ENCODE assay signal across 8 cellular contexts in genomic region chr15:69462493-69463181, GRCh38. TPM values are rescaled to one million over a fixed set of nuclear protein-coding genes. Genes with fewer than 3 reads are reported as not detected.
DNase-seq lines count a peak whose midpoint lies in the region; ATAC-seq and TF ChIP-seq lines count a peak whose summit lies in the region.

No MANE protein-coding gene starts in this region.

- peak in 1 of 2 experiments; percentile 32; a peak in 1 of 4 replicates for TF ChIP-seq EP300 in SK-N-SH (IDR thresholded peaks at IDR 0.05; ENCODE audit: borderline replicate concordance in 1 of 2, low read depth in 1 of 2, low read length in 1 of 2)

- DNase-seq in GM10248 (ENCODE audit: extremely low spot score) (peak; percentile 96), NCI-H1092 (lab: John Stamatoyannopoulos, UW) (peak; percentile 83), SK-N-SH (peak; percentile 96), glomerular visceral epithelial cell (ENCODE audit: extremely low spot score) (peak; percentile 98), occipital lobe (lab: John Stamatoyannopoulos, UW) (peak; percentile 90)
- DNase-seq in activated naive CD4-positive, alpha-beta T cell treated with anti-CD3 and anti-CD28 coated beads, Interleukin-2, amount 50 U/mL, for 72 hours (ENCODE audit: low spot score in 2 of 2), result peak; percentile 92 to 93

- H3K27ac Mint-ChIP-seq in activated naive CD4-positive, alpha-beta T cell treated with anti-CD3 and anti-CD28 coated beads, Interleukin-2, amount 50 U/mL, for 72 hours, result peak overlapping the region; percentile 89 to 97

- H3K4me2 ChIP-seq in SK-N-SH, result peak overlapping the region; percentile 91

- TF ChIP-seq CTCF in GM10248 (IDR thresholded peaks at IDR 0.05; ENCODE audit: control extremely low read depth, extremely low read depth, low read depth, missing control alignments) (peak; percentile 79), SK-N-SH (IDR thresholded peaks at IDR 0.05) (peak; percentile 82)

- peaks cover 8 to 10% of the 10 kb centered on the region in 2 experiments; a peak in 3 of 4 replicates for H3K4me1 ChIP-seq in SK-N-SH (ENCODE audit: control insufficient read depth in 1 of 2, insufficient read depth in 2 of 2, low read depth in 1 of 2, low read length in 1 of 2)

- peaks cover 0 to 4% of the 10 kb centered on the region in 2 donors for H3K36me3 Mint-ChIP-seq in activated naive CD4-positive, alpha-beta T cell treated with anti-CD3 and anti-CD28 coated beads, Interleukin-2, amount 50 U/mL, for 72 hours

- H3K9ac ChIP-seq in SK-N-SH, result peak overlapping the region; percentile 78

- H3K36me3 ChIP-seq in SK-N-SH (replicated peaks in 1 of 2; ENCODE audit: control insufficient read depth in 1 of 2, insufficient read depth in 2 of 2, low read length in 1 of 2), result no peaks in the 10 kb centered on the region

- ATAC-seq in HG02571 (IDR thresholded peaks at IDR 0.05; ENCODE audit: unreplicated experiment), result peak; percentile 87
- peak; percentile 86 to 94 for ATAC-seq in activated naive CD4-positive, alpha-beta T cell treated with anti-CD3 and anti-CD28 coated beads, Interleukin-2, amount 50 U/mL, for 72 hours

- H3K27ac ChIP-seq in SK-N-SH (ENCODE audit: low read depth in 2 of 2, low read length in 1 of 2), result peak overlapping the region; percentile 92 to 93
- peak overlapping the region; percentile 92 for H3K27ac ChIP-seq in temporal lobe (ENCODE audit: low read depth, low read length)

- H3K79me2 ChIP-seq in SK-N-SH (ENCODE audit: insufficient read depth), result peaks cover 13% of the 10 kb centered on the region; the same call in 1 of the 2 replicates

- H3K4me3 ChIP-seq in SK-N-SH (ENCODE audit: low read depth in 2 of 2, low read length in 1 of 2), result peak overlapping the region; percentile 46 to 65

- H3K9me2 ChIP-seq in SK-N-SH, result no peaks in the 10 kb centered on the region

- CTCF ChIA-PET in GM10248 (lab: Yijun Ruan, JAX) (interaction anchor here (0.6 to 3.3 kb wide), 25 partner anchors 10 to 1072 kb away, joined by 3 to 47 read pairs (median 4); partner anchors contain the start of genes GLCE, KIF23 and RPLP1), SK-N-SH (lab: Yijun Ruan, JAX) (interaction anchor here (0.6 to 3.0 kb wide), 21 partner anchors 9 to 1205 kb away, joined by 3 to 31 read pairs (median 4); partner anchors contain the start of gene RPLP1)

- no peaks in the 10 kb centered on the region for H3K9me3 Mint-ChIP-seq in activated naive CD4-positive, alpha-beta T cell treated with anti-CD3 and anti-CD28 coated beads, Interleukin-2, amount 50 U/mL, for 72 hours

- H3F3A ChIP-seq in SK-N-SH (replicated peaks; ENCODE audit: insufficient read depth), result peaks cover 41% of the 10 kb centered on the region

- POLR2A ChIA-PET in GM10248 (lab: Yijun Ruan, JAX) (interaction anchor here (0.7 to 3.5 kb wide), 2 partner anchors 9 to 20 kb away, joined by 6 to 49 read pairs; partner anchors contain the start of gene RPLP1), SK-N-SH (lab: Yijun Ruan, JAX) (interaction anchor here (0.5 to 3.3 kb wide), 7 partner anchors 10 to 824 kb away, joined by 3 to 53 read pairs (median 3); partner anchors contain the start of genes GLCE and RPLP1)

- no peak for TF ChIP-seq RAD21 in SK-N-SH (IDR thresholded peaks at IDR 0.05; ENCODE audit: low read length)

- H4K20me1 ChIP-seq in SK-N-SH (ENCODE audit: insufficient read depth), result peaks cover 3% of the 10 kb centered on the region; the same call in 1 of the 2 replicates

- H3K27me3 ChIP-seq in SK-N-SH (ENCODE audit: insufficient read depth), result no peaks in the 10 kb centered on the region

- H2AFZ ChIP-seq in SK-N-SH (ENCODE audit: low read depth), result peak overlapping the region; percentile 99

- H3K9me3 ChIP-seq in SK-N-SH, result no peaks in the 10 kb centered on the region

- 3% methylated on average over 38 of the region's 46 CpGs for WGBS in SK-N-SH (ENCODE audit: low lambda C conversion rate)

TF ChIP-seq in SK-N-SH, 30 proteins besides CTCF, POLR2A, EP300 and RAD21 (continues in another document):
- TF ChIP-seq SIN3A (IDR thresholded peaks at IDR 0.05; ENCODE audit: borderline replicate concordance, low read depth, low read length) (no peak), YY1 (IDR thresholded peaks at IDR 0.05; ENCODE audit: low read depth) (no peak), USF1 (IDR thresholded peaks at IDR 0.05; ENCODE audit: borderline replicate concordance, low read depth) (peak; percentile 81), NFIC (IDR thresholded peaks at IDR 0.05; ENCODE audit: borderline replicate concordance) (no peak), SMC3 (IDR thresholded peaks at IDR 0.05; ENCODE audit: low read depth, low read length) (no peak), TCF12 (IDR thresholded peaks at IDR 0.05) (0 out of 2 replicates have a peak, but pooled peaks have one; percentile 28), RFX5 (IDR thresholded peaks at IDR 0.05; ENCODE audit: low read length) (no peak), RCOR1 (IDR thresholded peaks at IDR 0.05; ENCODE audit: low read length) (peak; percentile 38; the same call in 1 of the 2 replicates), CHD2 (IDR thresholded peaks at IDR 0.05; ENCODE audit: low read length, partially characterized antibody) (no peak), TAF1 (IDR thresholded peaks at IDR 0.05; ENCODE audit: borderline replicate concordance, low read depth, low read length) (peak; percentile 50), ELF1 (IDR thresholded peaks at IDR 0.05) (no peak), ZBTB33 (IDR thresholded peaks at IDR 0.05; ENCODE audit: borderline replicate concordance, low read depth) (no peak), EZH2phosphoT487 (IDR thresholded peaks at IDR 0.05; ENCODE audit: borderline replicate concordance, low read depth) (no peak), FOXJ3 (CRISPR knock-in tag; IDR thresholded peaks at IDR 0.05) (no peak), MXI1 (IDR thresholded peaks at IDR 0.05; ENCODE audit: low read depth, low read length) (peak; percentile 47; the same call in 1 of the 2 replicates), FOXM1 (IDR thresholded peaks at IDR 0.05; ENCODE audit: low read depth) (no peak), USF2 (IDR thresholded peaks at IDR 0.05; ENCODE audit: borderline replicate concordance, low read depth, low read length) (peak; percentile 35; the same call in 1 of the 2 replicates), JUND (IDR thresholded peaks at IDR 0.05) (no peak), MAX (IDR thresholded peaks at IDR 0.05; ENCODE audit: low read depth) (peak; percentile 66), RXRA (IDR thresholded peaks at IDR 0.05; ENCODE audit: borderline replicate concordance, low read depth) (peak; percentile 90; the same call in 1 of the 2 replicates)

RNA-seq across cellular contexts. Expression of gene RPLP1, which starts 10.0 kb away (rescaled TPM):
- polyA plus RNA-seq in SK-N-SH (2012; rRNA removed), result 1,514 and 1,792 TPM in 2 replicates
- 1,001 and 1,355 TPM in 2 replicates for polyA plus RNA-seq in SK-N-SH (2012; cell fraction: cytosol; rRNA removed)
- polyA plus RNA-seq in SK-N-SH (2012; cell fraction: nucleus; rRNA removed), result 360 and 521 TPM in 2 replicates
- total RNA-seq in activated naive CD4-positive, alpha-beta T cell treated with anti-CD3 and anti-CD28 coated beads, Interleukin-2, amount 50 U/mL, for 72 hours, result 1,000 to 10,000 TPM; 2,158 to 2,424 TPM
- total RNA-seq in occipital lobe (40.1 TPM), temporal lobe (57.3 TPM)

RNA-seq across cellular contexts. Expression of gene KIF23, which starts 48.5 kb away (rescaled TPM):
- 23.3 and 25.8 TPM in 2 replicates for polyA plus RNA-seq in SK-N-SH (2012; rRNA removed)
- 25.8 and 31.2 TPM in 2 replicates for polyA plus RNA-seq in SK-N-SH (2012; cell fraction: cytosol; rRNA removed)
- polyA plus RNA-seq in SK-N-SH (2012; cell fraction: nucleus; rRNA removed), result 24.5 and 57.5 TPM in 2 replicates
- total RNA-seq in activated naive CD4-positive, alpha-beta T cell treated with anti-CD3 and anti-CD28 coated beads, Interleukin-2, amount 50 U/mL, for 72 hours, result 100 to 1,000 TPM in 1 of 2 donors, 10 to 100 TPM in 1; 45.0 to 120 TPM
- total RNA-seq in occipital lobe (4.7 TPM), temporal lobe (4.7 TPM)

Comparison
In these comparisons a context has a peak if more than half of its experiments do, and no peak if none do; other contexts are left out.
1. Peak in every context shown above with its lines: DNase-seq, ATAC-seq, H3K4me3 ChIP-seq and H3K27ac ChIP-seq.
2. RNA of gene RPLP1, which starts 10.0 kb away (total RNA-seq): 2,158 to 2,424 TPM in activated naive CD4-positive, alpha-beta T cell treated with anti-CD3 and anti-CD28 coated beads, Interleukin-2, amount 50 U/mL, for 72 hours; 57.3 TPM in temporal lobe (single experiment) and 40.1 TPM in occipital lobe (single experiment); every median in the first group is over 10 times any median in the second.